Comparison of ENCODE assay signal across 8 cellular contexts in the genomic region with DNA sequence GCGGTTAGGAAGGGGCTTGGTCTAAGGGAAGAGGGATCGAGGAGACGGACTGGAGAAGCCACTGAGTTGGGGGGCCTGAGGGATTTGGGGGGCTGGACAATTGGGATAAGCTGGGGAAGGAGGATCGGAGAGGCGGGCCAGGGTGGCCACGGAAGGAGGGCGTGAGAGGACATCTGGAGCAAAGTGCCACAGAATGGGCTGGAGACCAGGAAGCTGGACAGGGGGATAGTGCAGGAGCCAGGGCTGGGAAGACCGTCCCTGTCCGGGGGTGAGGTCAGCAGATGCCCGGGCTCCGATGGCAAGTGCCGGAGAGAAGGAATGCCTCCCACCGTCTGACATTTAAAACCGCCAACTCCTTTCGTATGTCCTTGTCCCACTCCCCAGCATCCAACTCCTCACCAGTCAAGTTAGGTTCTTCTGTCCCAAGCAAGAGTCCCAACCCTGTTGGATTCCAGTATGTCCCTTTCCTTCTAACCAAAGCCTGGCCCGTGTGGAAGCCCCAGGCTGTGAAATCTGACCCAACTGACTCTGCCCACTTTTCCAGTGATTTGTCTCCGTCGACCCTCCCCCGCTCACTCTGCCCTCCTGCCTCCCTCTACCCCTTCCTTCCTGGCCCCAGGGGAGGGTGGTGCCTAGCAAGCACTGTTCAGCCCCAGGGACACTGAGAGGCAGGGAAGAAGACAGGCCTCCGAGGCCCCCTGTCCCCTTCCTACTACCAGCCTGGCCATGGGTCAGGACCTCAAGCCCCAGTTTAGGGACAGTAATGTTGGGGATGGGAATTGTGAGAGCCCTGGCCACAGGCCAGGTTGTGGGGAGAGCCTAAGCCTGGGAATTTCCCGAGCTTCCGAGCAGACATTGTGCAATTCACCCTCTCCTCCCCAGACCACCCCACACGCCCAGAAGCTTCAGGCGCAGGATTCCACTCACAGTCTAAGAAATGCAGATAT. TPM values are rescaled to one million over a fixed set of nuclear protein-coding genes. Genes with fewer than 3 reads are reported as not detected.
DNase-seq lines count a peak whose midpoint lies in the region; ATAC-seq and TF ChIP-seq lines count a peak whose summit lies in the region.

No MANE protein-coding gene starts in this region.

- H3K27me3 Mint-ChIP-seq in central memory CD8-positive, alpha-beta T cell = peaks cover 10% of the 10 kb centered on the region

- no peak overlapping the region for H3K27ac Mint-ChIP-seq in central memory CD8-positive, alpha-beta T cell (ENCODE audit: low read depth)

- intact Hi-C loops in left lung (cut with DNase I) = no loop called here

- 15% methylated on average over 24 of the region's 24 CpGs for WGBS in thymus

- peak overlapping the region; percentile 96 for H3K4me3 ChIP-seq in NT2/D1 (ENCODE audit: insufficient read length, low read depth)
- peak overlapping the region; percentile 44 to 72 for H3K4me3 ChIP-seq in left lung
- H3K4me3 ChIP-seq in thymus (ENCODE audit: low read length) = peak overlapping the region; percentile 73

- no peaks in the 10 kb centered on the region for H3K9me3 ChIP-seq in NT2/D1 (ENCODE audit: insufficient read depth, low read length)
- no peaks in the 10 kb centered on the region for H3K9me3 ChIP-seq in left lung
- H3K9me3 ChIP-seq in thymus (ENCODE audit: control insufficient read depth) = no peaks in the 10 kb centered on the region

- ATAC-seq in central memory CD8-positive, alpha-beta T cell (replicated peaks; ENCODE audit: extremely low read depth, poor library complexity, severe bottlenecking) = no peak
- ATAC-seq in left lung = peak; percentile 51

- H3K27ac ChIP-seq in left lung (peak overlapping the region; percentile 83 to 89), thymus (ENCODE audit: low read depth) (peak overlapping the region; percentile 6)

- peaks cover 6% of the 10 kb centered on the region for H3K36me3 ChIP-seq in NT2/D1 (ENCODE audit: insufficient read depth, insufficient read length, low read length)
- no peaks in the 10 kb centered on the region for H3K36me3 ChIP-seq in left lung
- no peaks in the 10 kb centered on the region for H3K36me3 ChIP-seq in thymus (ENCODE audit: control insufficient read depth, insufficient read depth)

- H3K4me1 Mint-ChIP-seq in central memory CD8-positive, alpha-beta T cell = peaks cover 17% of the 10 kb centered on the region

- no peaks in the 10 kb centered on the region for H3K9me3 Mint-ChIP-seq in central memory CD8-positive, alpha-beta T cell

- H3K4me1 ChIP-seq in NT2/D1 (ENCODE audit: insufficient read depth, insufficient read length) (peaks cover 18% of the 10 kb centered on the region), left lung (peaks cover 19 to 81% of the 10 kb centered on the region in 2 donors), thymus (ENCODE audit: control insufficient read depth, insufficient read depth, low read length) (peaks cover 28% of the 10 kb centered on the region)

- DNase-seq in NCI-H510A treated with DMSO at 0.1 percent for 48 hours (lab: John Stamatoyannopoulos, UW) = peak; percentile 37
- no peak for DNase-seq in NCI-H510A (lab: John Stamatoyannopoulos, UW)
- DNase-seq in NT2/D1 (ENCODE audit: low read depth, low spot score) = peak; percentile 40
- DNase-seq in central memory CD8-positive, alpha-beta T cell (ENCODE audit: low spot score in 2 of 2) = no peak
- peak; percentile 73 to 76 for DNase-seq in left lung
- DNase-seq in cortex of kidney (lab: John Stamatoyannopoulos, UW) = no peak
- DNase-seq in effector CD8-positive, alpha-beta T cell (lab: John Stamatoyannopoulos, UW) = no peak

- peak overlapping the region; percentile 83 for H3K4me3 Mint-ChIP-seq in central memory CD8-positive, alpha-beta T cell

- H3K36me3 Mint-ChIP-seq in central memory CD8-positive, alpha-beta T cell (ENCODE audit: insufficient read depth) = no peaks in the 10 kb centered on the region

- H3K27me3 ChIP-seq in NT2/D1 (ENCODE audit: insufficient read depth, insufficient read length) (no peaks in the 10 kb centered on the region), left lung (no peaks in the 10 kb centered on the region), thymus (ENCODE audit: control insufficient read depth, insufficient read depth) (no peaks in the 10 kb centered on the region)

- H3K9ac ChIP-seq in NT2/D1 (ENCODE audit: insufficient read length, low read depth) = peak overlapping the region; percentile 89

- TF ChIP-seq CTCF in left lung (IDR thresholded peaks at IDR 0.05) = no peak

RNA-seq across cellular contexts. Expression of a gene that starts 31.5 kb away (rescaled TPM):
- 100 to 1,000 TPM; 281 to 308 TPM for total RNA-seq in left lung
- polyA plus RNA-seq in thymus = 56.2 TPM

RNA-seq across cellular contexts. Expression of a gene that starts 32.9 kb away (rescaled TPM):
- 1 to 10 TPM in 1 of 2 donors, under 1 TPM in 1; 0.55 to 3.3 TPM for total RNA-seq in left lung
- polyA plus RNA-seq in thymus = 0.52 TPM

RNA-seq across cellular contexts. Expression of a gene that starts 53.5 kb away (rescaled TPM):
- 10 to 100 TPM; 93.4 to 96.8 TPM for total RNA-seq in left lung
- 76.1 TPM for polyA plus RNA-seq in thymus

RNA-seq across cellular contexts. Expression of a gene that starts 53.9 kb away (rescaled TPM):
- total RNA-seq in left lung = 10 to 100 TPM; 55.2 to 57.2 TPM
- 67.2 TPM for polyA plus RNA-seq in thymus

RNA-seq across cellular contexts. Expression of a gene that starts 58.3 kb away (rescaled TPM):
- total RNA-seq in left lung = 100 to 1,000 TPM in 1 of 2 donors, 10 to 100 TPM in 1; 98.2 to 194 TPM
- 25.2 TPM for polyA plus RNA-seq in thymus

Comparison
In these comparisons a context has a peak if more than half of its experiments do, and no peak if none do; other contexts are left out.
1. DNase-seq: peak in NCI-H510A treated with DMSO at 0.1 percent for 48 hours (single experiment), NT2/D1 (single experiment) and left lung (2 of 2); none in NCI-H510A (single experiment), central memory CD8-positive, alpha-beta T cell (0 of 2), cortex of kidney (single experiment) and effector CD8-positive, alpha-beta T cell (single experiment).
2. Peak in every context shown above with its lines, with median percentiles within 50 percentile points of each other: H3K4me3 ChIP-seq.